In the genomic region with DNA sequence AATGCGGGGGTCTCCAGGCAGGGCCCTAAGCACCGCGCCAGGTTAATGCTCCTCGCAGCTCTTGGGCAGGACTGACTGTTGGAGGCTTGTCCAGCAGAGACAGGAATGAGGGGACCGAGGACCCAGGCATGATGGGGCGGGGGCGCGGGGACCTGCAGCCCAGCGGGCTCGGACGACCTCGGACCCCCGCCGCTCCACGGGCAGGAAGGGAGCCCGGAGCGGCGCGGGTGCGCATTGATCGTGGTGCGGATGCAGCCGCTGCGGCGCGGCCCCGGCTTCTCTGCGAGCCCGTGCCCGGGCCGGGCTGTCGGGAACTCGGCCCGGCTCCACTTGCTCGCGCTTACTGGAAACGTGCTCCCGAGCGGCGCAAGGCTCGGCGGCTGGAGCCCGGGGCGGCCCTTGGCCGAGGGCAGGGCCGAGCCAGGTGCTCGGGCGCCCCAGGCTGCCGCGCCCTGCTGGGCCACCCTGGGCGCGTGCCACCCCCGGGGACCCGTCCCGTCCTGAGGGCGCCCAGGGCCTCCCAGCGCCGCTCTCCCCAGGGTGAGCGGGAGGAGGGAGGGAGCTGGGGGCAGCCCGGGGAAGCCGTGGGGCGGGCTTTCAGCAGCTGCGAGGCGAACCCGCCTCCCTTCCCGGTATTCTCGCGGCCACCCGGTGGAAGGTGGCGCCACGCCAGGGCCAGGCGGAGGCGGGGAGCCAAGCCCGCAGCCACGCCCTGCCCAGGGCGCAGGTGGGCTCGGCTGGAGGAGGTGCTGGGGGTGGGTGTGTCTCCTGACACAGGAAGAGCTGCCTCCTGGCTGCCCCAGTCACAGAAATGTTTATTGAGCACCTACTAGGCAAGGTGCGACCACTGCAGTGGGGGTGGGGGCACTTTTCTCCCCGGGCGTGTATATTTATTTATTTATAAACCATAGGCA, we compare ENCODE assay signal across 8 cellular contexts. TPM values are rescaled to one million over a fixed set of nuclear protein-coding genes. Genes with fewer than 3 reads are reported as not detected.
DNase-seq lines count a peak whose midpoint lies in the region; ATAC-seq and TF ChIP-seq lines count a peak whose summit lies in the region.

No MANE protein-coding gene starts in this region.

- TF ChIP-seq CTCF in GM10248 (IDR thresholded peaks at IDR 0.05; ENCODE audit: control extremely low read depth, extremely low read depth, low read depth, missing control alignments) = no peak
- no peak for TF ChIP-seq CTCF in Loucy (conservative IDR thresholded peaks at IDR 0.05; ENCODE audit: low read length)
- TF ChIP-seq CTCF in heart left ventricle (IDR thresholded peaks at IDR 0.05) = no peak
- TF ChIP-seq CTCF in retinal pigment epithelial cell (conservative IDR thresholded peaks at IDR 0.05; ENCODE audit: low read depth, low read length) = no peak

- H3K9me3 Mint-ChIP-seq in activated naive CD8-positive, alpha-beta T cell (ENCODE audit: low read depth) = no peaks in the 10 kb centered on the region

- peak in 1 of 2 donors; percentile 33 for TF ChIP-seq POLR2A in heart left ventricle (IDR thresholded peaks at IDR 0.05)

- H3K4me2 ChIP-seq in Loucy (ENCODE audit: low read depth, low read length, poor library complexity, severe bottlenecking) = peak overlapping the region; percentile 60

- H3K4me3 ChIP-seq in Loucy (ENCODE audit: low read length, poor library complexity, severe bottlenecking) = peak overlapping the region; percentile 58
- peak overlapping the region; percentile 50 for H3K4me3 ChIP-seq in SJCRH30
- peak overlapping the region; percentile 1 to 64 (median 52) for H3K4me3 ChIP-seq in heart left ventricle
- H3K4me3 ChIP-seq in retinal pigment epithelial cell (ENCODE audit: low read length) = peak overlapping the region; percentile 29

- H3K27me3 ChIP-seq in Loucy (ENCODE audit: insufficient read depth, low read length, poor library complexity, severe bottlenecking) = no peaks in the 10 kb centered on the region
- no peaks in the 10 kb centered on the region for H3K27me3 ChIP-seq in SJCRH30
- H3K27me3 ChIP-seq in heart left ventricle = no peaks in the 10 kb centered on the region

- no peaks in the 10 kb centered on the region for H3K36me3 ChIP-seq in Loucy (ENCODE audit: insufficient read depth, low read length)
- no peaks in the 10 kb centered on the region for H3K36me3 ChIP-seq in SJCRH30
- H3K36me3 ChIP-seq in heart left ventricle = no peaks in the 10 kb centered on the region

- CTCF ChIA-PET in GM10248 (lab: Yijun Ruan, JAX) = interaction anchor here (1.0 to 3.9 kb wide), 5 partner anchors 8 to 25 kb away, joined by 3 to 19 read pairs (median 4); no protein-coding TSS in a partner anchor

- H3K27ac Mint-ChIP-seq in activated naive CD8-positive, alpha-beta T cell = peak overlapping the region; percentile 85

- ATAC-seq in heart left ventricle = peak in 3 of 4 donors; percentile 72 to 86 (median 81)
- ATAC-seq in GM19324 (IDR thresholded peaks at IDR 0.05; ENCODE audit: low FRiP score, unreplicated experiment) = no peak
- ATAC-seq in GM18519 (IDR thresholded peaks at IDR 0.05; ENCODE audit: low FRiP score, unreplicated experiment) = no peak

- H2AFZ ChIP-seq in Loucy (ENCODE audit: low read length) = peak overlapping the region; percentile 34

- POLR2A ChIA-PET in GM10248 (lab: Yijun Ruan, JAX) = interaction anchor here (0.9 kb wide), 1 partner anchor 46 kb away, joined by 4 read pairs; a partner anchor contains a TSS

- H3K27ac ChIP-seq in SJCRH30 (peak overlapping the region; percentile 10; the same call in 1 of the 2 replicates), heart left ventricle (peak overlapping the region in 11 of 12 donors; percentile 11 to 97 (median 76))

- no peaks in the 10 kb centered on the region for H4K20me1 ChIP-seq in Loucy (ENCODE audit: insufficient read depth, low read length, poor library complexity, severe bottlenecking)

- peak overlapping the region; percentile 75 for H3K4me3 Mint-ChIP-seq in activated naive CD8-positive, alpha-beta T cell

- DNase-seq in GM10248 (ENCODE audit: extremely low spot score) (peak; percentile 82), SJCRH30 (peak; percentile 93), heart left ventricle (peak; percentile 76 to 87 (median 81)), retinal pigment epithelial cell (ENCODE audit: low read depth) (no peak)

- no peaks in the 10 kb centered on the region for H3K9me3 ChIP-seq in Loucy (ENCODE audit: insufficient read depth, low read depth, low read length)
- H3K9me3 ChIP-seq in SJCRH30 (replicated peaks) = no peaks in the 10 kb centered on the region
- H3K9me3 ChIP-seq in heart left ventricle = no peaks in the 10 kb centered on the region

- no peaks in the 10 kb centered on the region for H3F3A ChIP-seq in Loucy (ENCODE audit: low read depth)

- intact Hi-C loops in heart left ventricle (cut with DNase I) = no loop called here

- 3 to 9% (median 6%) methylated on average over 33 to 80 of the region's 80 CpGs for WGBS in heart left ventricle, 4 donors

- no peaks in the 10 kb centered on the region for H3K79me2 ChIP-seq in Loucy (ENCODE audit: insufficient read depth, low read length)

- H3K4me1 ChIP-seq in Loucy (ENCODE audit: insufficient read depth, low read length, poor library complexity, severe bottlenecking) = peaks cover 14% of the 10 kb centered on the region
- peaks cover 41% of the 10 kb centered on the region for H3K4me1 ChIP-seq in SJCRH30
- peaks cover 9 to 51% (median 38%) of the 10 kb centered on the region in 12 donors for H3K4me1 ChIP-seq in heart left ventricle

- peaks cover 40% of the 10 kb centered on the region for H3K4me1 Mint-ChIP-seq in activated naive CD8-positive, alpha-beta T cell (ENCODE audit: low read depth)

- H3K9ac ChIP-seq in Loucy (ENCODE audit: low read depth, low read length, poor library complexity, severe bottlenecking) = no peak overlapping the region

- no peaks in the 10 kb centered on the region for H3K27me3 Mint-ChIP-seq in activated naive CD8-positive, alpha-beta T cell

- no peaks in the 10 kb centered on the region for H3K36me3 Mint-ChIP-seq in activated naive CD8-positive, alpha-beta T cell

- no peaks in the 10 kb centered on the region for H3K9me2 ChIP-seq in Loucy (replicated peaks; ENCODE audit: low read depth, low read length)

RNA-seq across cellular contexts. Expression of a gene that starts 45.9 kb away (rescaled TPM):
- total RNA-seq in SJCRH30 (2014; rRNA removed; shearing (Covaris generic)) = 27.5 and 28.9 TPM in 2 replicates
- total RNA-seq in heart left ventricle = 100 to 1,000 TPM in 1 of 9 donors, 10 to 100 TPM in 5, 1 to 10 TPM in 3; 4.6 to 134 (median 18.4) TPM
- polyA plus RNA-seq in heart left ventricle = 10 to 100 TPM; 15.2 to 15.9 TPM

Comparison
In these comparisons a context has a peak if more than half of its experiments do, and no peak if none do; other contexts are left out.
1. ATAC-seq: peak in heart left ventricle (3 of 4); none in GM19324 (single experiment) and GM18519 (single experiment).
2. Peak in every context shown above with its lines, with median percentiles within 50 percentile points of each other: H3K4me3 ChIP-seq.